Comparison of ENCODE assay signal across 18 cellular contexts in genomic region chr2:97845818-97846217, GRCh38.
"Had no signal": no experiment of that assay in that cellular context is flagged by ENCODE, and none has a peak within 500 bp of the region (broad histone marks: within the 10 kb centered on the region; RNA-seq: fewer than 3 reads in every experiment).

No MANE protein-coding gene starts in this region.

- ATAC-seq: gastroesophageal sphincter; heart right ventricle; naive thymus-derived CD8-positive, alpha-beta T cell; stimulated activated naive CD8-positive, alpha-beta T cell treated with anti-CD3 and anti-CD28 coated beads, Interleukin-15, amount 100 ng/mL, for 72 hours had no signal

- H3K4me1 ChIP-seq: gastroesophageal sphincter had no signal

- FAIRE-seq: bronchial epithelial cell, endothelial cell of umbilical vein, TTC549 had no signal

- H3K9me3 ChIP-seq: esophagus muscularis mucosa, gastroesophageal sphincter, heart right ventricle, suprapubic skin, vagina had no signal

- DNase-seq: activated CD4-positive, alpha-beta T cell treated with anti-CD3 and anti-CD28 coated beads, Interleukin-2, amount 50 U/mL, for 4 hours; effector memory CD4-positive, alpha-beta T cell; heart right ventricle; immature natural killer cell; kidney glomerular epithelial cell; mesendoderm; naive thymus-derived CD8-positive, alpha-beta T cell; stimulated activated CD4-positive, alpha-beta T cell treated with anti-CD3 and anti-CD28 coated beads, Interleukin-1b, Interleukin-23, amount 100 ng/mL, for 48 hours; stimulated activated CD8-positive, alpha-beta memory T cell treated with anti-CD3 and anti-CD28 coated beads, Interleukin-4, amount 100 ng/mL, for 48 hours; stimulated activated naive CD8-positive, alpha-beta T cell treated with anti-CD3 and anti-CD28 coated beads, Interleukin-15, amount 100 ng/mL, for 72 hours; trophoblast cell had no signal

- H3K27me3 ChIP-seq: esophagus muscularis mucosa, gastroesophageal sphincter, heart right ventricle, suprapubic skin, vagina had no signal

- H3K4me3 ChIP-seq: esophagus muscularis mucosa, gastroesophageal sphincter, heart right ventricle, suprapubic skin, vagina had no signal

- H3K27ac ChIP-seq: esophagus muscularis mucosa, gastroesophageal sphincter, heart right ventricle, suprapubic skin, vagina had no signal

- H3K36me3 ChIP-seq: vagina had no signal
